In genomic region chr3:173009410-173009809, GRCh38 we compare ENCODE assay signal across 10 cellular contexts.
"Had no signal": no experiment of that assay in that cellular context is flagged by ENCODE, and none has a peak within 500 bp of the region (broad histone marks: within the 10 kb centered on the region; RNA-seq: fewer than 3 reads in every experiment).

No MANE protein-coding gene starts in this region.

- H3K36me3 ChIP-seq: esophagus squamous epithelium, sigmoid colon, upper lobe of right lung had no signal

- H3K4me1 ChIP-seq: esophagus squamous epithelium, sigmoid colon, testis, upper lobe of right lung had no signal

- H3K4me3 ChIP-seq: esophagus squamous epithelium, sigmoid colon, upper lobe of right lung had no signal

- H3K27ac ChIP-seq: esophagus squamous epithelium, sigmoid colon, testis, upper lobe of right lung had no signal

- DNase-seq: activated B cell treated with CpG ODN at 0.5 μM for 24 hours; activated CD4-positive, alpha-beta T cell treated with anti-CD3 and anti-CD28 coated beads, Interleukin-2, amount 10 ng/mL, durations not matched to agents 24 days and 14 days; activated naive CD4-positive, alpha-beta T cell treated with anti-CD3 and anti-CD28 coated beads for 36 hours; esophagus squamous epithelium; foreskin fibroblast; mammary epithelial cell; sigmoid colon; stimulated activated CD4-positive, alpha-beta T cell treated with anti-CD3 and anti-CD28 coated beads, Interleukin-12 subunit alpha, Interleukin-12 subunit beta, amount 100 ng/mL, for 4 hours; testis; upper lobe of right lung had no signal

- H3K27me3 ChIP-seq: esophagus squamous epithelium, sigmoid colon, testis, upper lobe of right lung had no signal
